16 cellular contexts compared by ENCODE assay signal in the genomic region with DNA sequence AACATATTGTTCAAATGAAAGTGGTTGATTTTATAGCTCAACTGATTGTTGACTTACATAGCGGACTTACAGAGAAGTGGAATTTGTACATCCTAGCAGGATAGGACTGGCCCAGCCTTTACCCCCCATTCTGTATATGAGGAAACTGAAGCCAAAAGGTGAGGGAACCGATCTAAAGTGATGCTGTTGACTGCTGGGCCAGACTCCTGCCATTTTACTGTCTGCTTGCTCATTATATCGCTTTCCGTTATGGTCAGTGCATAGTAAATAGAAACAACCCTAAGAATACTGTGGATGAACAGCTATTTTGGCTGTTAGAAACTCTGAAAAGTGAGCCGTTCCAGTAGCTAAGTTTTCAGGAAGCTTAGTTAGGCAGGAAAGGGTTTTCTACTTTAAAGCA. TPM values are rescaled to one million over a fixed set of nuclear protein-coding genes. Genes with fewer than 3 reads are reported as not detected.
DNase-seq lines count a peak whose midpoint lies in the region; ATAC-seq and TF ChIP-seq lines count a peak whose summit lies in the region.
"Had no signal": no experiment of that assay in that cellular context is flagged by ENCODE, and none has a peak within 500 bp of the region (broad histone marks: within the 10 kb centered on the region; RNA-seq: fewer than 3 reads in every experiment).

No MANE protein-coding gene starts in this region.

- POLR2A ChIA-PET in activated CD4-positive, alpha-beta T cell treated with anti-CD3 and anti-CD28 coated beads for 36 hours (lab: Charles Lee) = interaction anchor here (1.3 kb wide), 1 partner anchor 17 kb away, joined by 4 read pairs; no protein-coding TSS in a partner anchor

- peak overlapping the region; percentile 83 for H3K4me2 ChIP-seq in Loucy (ENCODE audit: low read depth, low read length, poor library complexity, severe bottlenecking)
- H3K4me2 ChIP-seq: hepatocyte had no signal

- peak overlapping the region in 2 of 4 donors; percentile 18 to 70 for H3K27ac ChIP-seq in tibial nerve
- H3K27ac ChIP-seq: hepatocyte had no signal

- H3K9me3 ChIP-seq in Loucy (ENCODE audit: insufficient read depth, low read depth, low read length) (no peaks in the 10 kb centered on the region), tibial nerve (no peaks in the 10 kb centered on the region)
- H3K9me3 ChIP-seq: HAP-1 had no signal

- no peak for TF ChIP-seq POLR2A in tibial nerve (IDR thresholded peaks at IDR 0.05)

- TF ChIP-seq CTCF in Loucy (conservative IDR thresholded peaks at IDR 0.05; ENCODE audit: low read length) = no peak
- TF ChIP-seq CTCF in osteocyte (IDR thresholded peaks at IDR 0.05) = no peak
- TF ChIP-seq CTCF in tibial nerve (IDR thresholded peaks at IDR 0.05) = no peak

- H3K36me3 Mint-ChIP-seq in activated CD4-positive, alpha-beta T cell treated with anti-CD3 and anti-CD28 coated beads for 36 hours (ENCODE audit: low read depth) = peaks cover 19% of the 10 kb centered on the region
- H3K36me3 Mint-ChIP-seq in activated naive CD8-positive, alpha-beta T cell = peaks cover 4% of the 10 kb centered on the region
- peaks cover 2% of the 10 kb centered on the region for H3K36me3 Mint-ChIP-seq in osteocyte (ENCODE audit: unreplicated experiment)

- CTCF ChIA-PET in activated CD4-positive, alpha-beta T cell treated with anti-CD3 and anti-CD28 coated beads for 36 hours (lab: Charles Lee) = interaction anchor here (1.0 to 1.6 kb wide), 4 partner anchors 13 to 24 kb away, joined by 4 to 6 read pairs (median 4); no protein-coding TSS in a partner anchor

- H3K27me3 Mint-ChIP-seq in activated CD4-positive, alpha-beta T cell treated with anti-CD3 and anti-CD28 coated beads for 36 hours = no peaks in the 10 kb centered on the region
- H3K27me3 Mint-ChIP-seq in activated naive CD8-positive, alpha-beta T cell = no peaks in the 10 kb centered on the region
- no peaks in the 10 kb centered on the region for H3K27me3 Mint-ChIP-seq in osteocyte (ENCODE audit: unreplicated experiment)

- H3K9ac ChIP-seq in Loucy (ENCODE audit: low read depth, low read length, poor library complexity, severe bottlenecking) = peak overlapping the region; percentile 72

- peaks cover 78% of the 10 kb centered on the region for H3K4me1 ChIP-seq in Loucy (ENCODE audit: insufficient read depth, low read length, poor library complexity, severe bottlenecking)
- peaks cover 0 to 13% (median 6%) of the 10 kb centered on the region in 4 donors for H3K4me1 ChIP-seq in tibial nerve
- H3K4me1 ChIP-seq: HAP-1 had no signal

- ATAC-seq in activated CD4-positive, alpha-beta T cell treated with anti-CD3 and anti-CD28 coated beads for 36 hours = no peak
- no peak for ATAC-seq in left colon
- ATAC-seq: right cardiac atrium had no signal

- H3K4me1 Mint-ChIP-seq in activated CD4-positive, alpha-beta T cell treated with anti-CD3 and anti-CD28 coated beads for 36 hours = peaks cover 62% of the 10 kb centered on the region
- peaks cover 83% of the 10 kb centered on the region for H3K4me1 Mint-ChIP-seq in activated naive CD8-positive, alpha-beta T cell (ENCODE audit: low read depth)
- H3K4me1 Mint-ChIP-seq in osteocyte (ENCODE audit: unreplicated experiment) = peaks cover 56% of the 10 kb centered on the region

- peak overlapping the region; percentile 97 for H3K27ac Mint-ChIP-seq in activated CD4-positive, alpha-beta T cell treated with anti-CD3 and anti-CD28 coated beads for 36 hours
- peak overlapping the region; percentile 98 for H3K27ac Mint-ChIP-seq in activated naive CD8-positive, alpha-beta T cell
- peak overlapping the region; percentile 83 for H3K27ac Mint-ChIP-seq in osteocyte (ENCODE audit: unreplicated experiment)

- no peaks in the 10 kb centered on the region for H3K9me2 ChIP-seq in Loucy (replicated peaks; ENCODE audit: low read depth, low read length)

- H3K27me3 ChIP-seq in Loucy (ENCODE audit: insufficient read depth, low read length, poor library complexity, severe bottlenecking) (no peaks in the 10 kb centered on the region), tibial nerve (no peaks in the 10 kb centered on the region)
- H3K27me3 ChIP-seq: hepatocyte had no signal

- H3F3A ChIP-seq in Loucy (ENCODE audit: low read depth) = peaks cover 18% of the 10 kb centered on the region

- H4K20me1 ChIP-seq in Loucy (ENCODE audit: insufficient read depth, low read length, poor library complexity, severe bottlenecking) = no peaks in the 10 kb centered on the region

- H3K36me3 ChIP-seq in Loucy (ENCODE audit: insufficient read depth, low read length) (peaks cover 3% of the 10 kb centered on the region; the same call in 1 of the 2 replicates), tibial nerve (no peaks in the 10 kb centered on the region)
- H3K36me3 ChIP-seq: HAP-1 had no signal

- peaks cover 59% of the 10 kb centered on the region for H3K79me2 ChIP-seq in Loucy (ENCODE audit: insufficient read depth, low read length)

- H3K4me3 ChIP-seq in Loucy (ENCODE audit: low read length, poor library complexity, severe bottlenecking) (peak overlapping the region; percentile 72), tibial nerve (no peak overlapping the region)
- H3K4me3 ChIP-seq: HAP-1, hepatocyte had no signal

- peak overlapping the region; percentile 82 for H3K4me3 Mint-ChIP-seq in activated CD4-positive, alpha-beta T cell treated with anti-CD3 and anti-CD28 coated beads for 36 hours
- peak overlapping the region; percentile 89 for H3K4me3 Mint-ChIP-seq in activated naive CD8-positive, alpha-beta T cell
- H3K4me3 Mint-ChIP-seq in osteocyte (ENCODE audit: unreplicated experiment) = no peak overlapping the region

- WGBS in tibial nerve, 2 donors = 89 to 93% methylated on average over 5 of the region's 5 CpGs

- TF ChIP-seq EP300 in tibial nerve (IDR thresholded peaks at IDR 0.05) = no peak

- no peak overlapping the region for H2AFZ ChIP-seq in Loucy (ENCODE audit: low read length)
- H2AFZ ChIP-seq: hepatocyte had no signal

- no peaks in the 10 kb centered on the region for H3K9me3 Mint-ChIP-seq in activated CD4-positive, alpha-beta T cell treated with anti-CD3 and anti-CD28 coated beads for 36 hours (ENCODE audit: low read depth)
- H3K9me3 Mint-ChIP-seq in activated naive CD8-positive, alpha-beta T cell (ENCODE audit: low read depth) = no peaks in the 10 kb centered on the region
- H3K9me3 Mint-ChIP-seq in osteocyte (ENCODE audit: unreplicated experiment) = no peaks in the 10 kb centered on the region

- no peak for DNase-seq in activated CD4-positive, alpha-beta T cell treated with anti-CD3 and anti-CD28 coated beads for 36 hours
- no peak for DNase-seq in activated CD4-positive, alpha-beta T cell treated with anti-CD3 and anti-CD28 coated beads for 1 hour
- DNase-seq in osteocyte (ENCODE audit: extremely low spot score, unreplicated experiment) (no peak), SK-N-DZ (ENCODE audit: low spot score) (no peak), left colon (no peak), tibial nerve (ENCODE audit: low spot score in 2 of 2) (no peak)
- DNase-seq: 8988T; anterior cingulate cortex; COR-L47; NCI-H774; right cardiac atrium; stimulated activated naive CD4-positive, alpha-beta T cell treated with Interleukin-2 at 50 U/mL for 16 hours had no signal

- intact Hi-C loops in activated CD4-positive, alpha-beta T cell treated with anti-CD3 and anti-CD28 coated beads for 36 hours (cut with DNase I, micrococcal nuclease) = loop anchor here (1.0 to 10.0 kb wide), 4 partner anchors 17 to 1793 kb away; a partner anchor contains a TSS
- intact Hi-C loops in left colon (cut with DNase I, micrococcal nuclease) = no loop called here

RNA-seq across cellular contexts. Expression of a gene that starts 31.9 kb away (rescaled TPM):
- total RNA-seq in activated CD4-positive, alpha-beta T cell treated with anti-CD3 and anti-CD28 coated beads for 36 hours = 10 to 100 TPM; 36.2 to 46.7 TPM
- total RNA-seq in osteocyte (51.7 and 52.0 TPM in 2 replicates), left colon (10 to 100 TPM; 33.3 to 33.8 TPM), tibial nerve (10 to 100 TPM; 26.4 to 48.8 (median 46.5) TPM)
- 4.3 and 7.3 TPM in 2 replicates for polyA plus RNA-seq in SK-N-DZ (2014; cell fraction: cytosol; rRNA removed)
- polyA plus RNA-seq in SK-N-DZ (2014; cell fraction: nucleus; rRNA removed) = 4.6 and 10.9 TPM in 2 replicates

Comparison
In these comparisons a context has a peak if more than half of its experiments do, and no peak if none do; other contexts are left out.
1. intact Hi-C loops: an anchor here in activated CD4-positive, alpha-beta T cell treated with anti-CD3 and anti-CD28 coated beads for 36 hours (1.0 to 10.0 kb wide); none called in left colon.